Comparison of ENCODE assay signal across 9 cellular contexts in genomic region chr9:131675437-131676022, GRCh38.
DNase-seq lines count a peak whose midpoint lies in the region; ATAC-seq and TF ChIP-seq lines count a peak whose summit lies in the region.
"Had no signal": no experiment of that assay in that cellular context is flagged by ENCODE, and none has a peak within 500 bp of the region (broad histone marks: within the 10 kb centered on the region; RNA-seq: fewer than 3 reads in every experiment).

No MANE protein-coding gene starts in this region.

- H3K4me1 ChIP-seq in CD8-positive, alpha-beta memory T cell (ENCODE audit: insufficient read depth, low read length) = peaks cover 72% of the 10 kb centered on the region
- H3K4me1 ChIP-seq in parathyroid adenoma = peaks cover 7% of the 10 kb centered on the region

- H3K36me3 ChIP-seq in CD8-positive, alpha-beta memory T cell (ENCODE audit: insufficient read depth, low read length) = no peaks in the 10 kb centered on the region
- H3K36me3 ChIP-seq in parathyroid adenoma (ENCODE audit: control insufficient read depth, insufficient read depth, low read length) = no peaks in the 10 kb centered on the region

- H3K36me3 Mint-ChIP-seq in CD8-positive, alpha-beta memory T cell = peaks cover 0 to 7% (median 0%) of the 10 kb centered on the region in 3 donors
- H3K36me3 Mint-ChIP-seq in dendritic cell treated with granulocyte-macrophage colony-stimulating factor and Interleukin-4, amounts not matched to agents 40 ng/mL and 50 ng/mL, for 4 days (ENCODE audit: low read depth) = peaks cover 69% of the 10 kb centered on the region

- peak overlapping the region; percentile 66 to 98 (median 94) for H3K27ac Mint-ChIP-seq in CD8-positive, alpha-beta memory T cell
- H3K27ac Mint-ChIP-seq in dendritic cell treated with granulocyte-macrophage colony-stimulating factor and Interleukin-4, amounts not matched to agents 40 ng/mL and 50 ng/mL, for 4 days = peak overlapping the region; percentile 79

- no peak for TF ChIP-seq POLR2A in NB4 (IDR thresholded peaks at IDR 0.05; ENCODE audit: extremely low read depth, insufficient read length)

- no peak for DNase-seq in CD8-positive, alpha-beta memory T cell
- DNase-seq in NB4 (ENCODE audit: low read depth) (peak; percentile 21), D341Med (ENCODE audit: low spot score) (no peak), AG20443 (ENCODE audit: low spot score) (no peak), NCI-H748 treated with DMSO at 0.1 percent for 48 hours (lab: John Stamatoyannopoulos, UW) (no peak)
- DNase-seq: NCI-H2227 treated with DMSO at 0.1 percent for 48 hours had no signal

- H3K4me1 Mint-ChIP-seq in CD8-positive, alpha-beta memory T cell = peaks cover 91 to 100% (median 100%) of the 10 kb centered on the region in 3 donors
- H3K4me1 Mint-ChIP-seq in dendritic cell treated with granulocyte-macrophage colony-stimulating factor and Interleukin-4, amounts not matched to agents 40 ng/mL and 50 ng/mL, for 4 days (ENCODE audit: low read depth) = peaks cover 97% of the 10 kb centered on the region

- H3K9ac ChIP-seq in parathyroid adenoma = no peak overlapping the region

- no peaks in the 10 kb centered on the region for H3K9me3 ChIP-seq in CD8-positive, alpha-beta memory T cell (ENCODE audit: low read length)
- no peaks in the 10 kb centered on the region for H3K9me3 ChIP-seq in parathyroid adenoma (ENCODE audit: control insufficient read depth, low read length)

- intact Hi-C loops in dendritic cell treated with granulocyte-macrophage colony-stimulating factor and Interleukin-4, amounts not matched to agents 40 ng/mL and 50 ng/mL, for 4 days (cut with micrococcal nuclease) = loop anchor here (10.0 kb wide), 1 partner anchor 59 kb away; no protein-coding TSS in a partner anchor

- TF ChIP-seq CTCF in NB4 (IDR thresholded peaks at IDR 0.05; ENCODE audit: low read depth, low read length) = no peak
- no peak for TF ChIP-seq CTCF in parathyroid adenoma (IDR thresholded peaks at IDR 0.05)

- no peak overlapping the region for H3K27ac ChIP-seq in CD8-positive, alpha-beta memory T cell (ENCODE audit: low read depth, low read length)
- peak overlapping the region; percentile 3 for H3K27ac ChIP-seq in parathyroid adenoma

- POLR2A ChIA-PET in CD8-positive, alpha-beta memory T cell (lab: Charles Lee) = interaction anchor here (1.1 to 5.1 kb wide), 3 partner anchors 40 to 55 kb away, joined by 4 to 77 read pairs (median 9); no protein-coding TSS in a partner anchor

- ATAC-seq in HG03442 (IDR thresholded peaks at IDR 0.05; ENCODE audit: unreplicated experiment) = no peak

- no peak overlapping the region for H3K4me2 ChIP-seq in parathyroid adenoma (ENCODE audit: low read length)

- no peaks in the 10 kb centered on the region for H3K9me3 Mint-ChIP-seq in CD8-positive, alpha-beta memory T cell
- H3K9me3 Mint-ChIP-seq in dendritic cell treated with granulocyte-macrophage colony-stimulating factor and Interleukin-4, amounts not matched to agents 40 ng/mL and 50 ng/mL, for 4 days = no peaks in the 10 kb centered on the region

- H3K27me3 ChIP-seq in CD8-positive, alpha-beta memory T cell (ENCODE audit: insufficient read depth, low read length, poor library complexity, severe bottlenecking) = no peaks in the 10 kb centered on the region
- H3K27me3 ChIP-seq in parathyroid adenoma (ENCODE audit: control insufficient read depth, insufficient read depth, low read length) = no peaks in the 10 kb centered on the region

- peaks cover 7% of the 10 kb centered on the region for H3K79me2 ChIP-seq in parathyroid adenoma

- no peak overlapping the region for H3K4me3 ChIP-seq in CD8-positive, alpha-beta memory T cell (ENCODE audit: low read length)
- H3K4me3 ChIP-seq in NB4 (ENCODE audit: low read depth, low read length) = no peak overlapping the region
- no peak overlapping the region for H3K4me3 ChIP-seq in parathyroid adenoma (ENCODE audit: low read depth, low read length)

- CTCF ChIA-PET in CD8-positive, alpha-beta memory T cell (lab: Charles Lee) = interaction anchor here (0.7 to 5.9 kb wide), 5 partner anchors 9 to 84 kb away, joined by 3 to 49 read pairs (median 14); no protein-coding TSS in a partner anchor

- H3K4me3 Mint-ChIP-seq in CD8-positive, alpha-beta memory T cell = peak overlapping the region in 6 of 7 donors; percentile 44 to 86 (median 80)
- H3K4me3 Mint-ChIP-seq in dendritic cell treated with granulocyte-macrophage colony-stimulating factor and Interleukin-4, amounts not matched to agents 40 ng/mL and 50 ng/mL, for 4 days = no peak overlapping the region

- H3K27me3 Mint-ChIP-seq in CD8-positive, alpha-beta memory T cell = no peaks in the 10 kb centered on the region
- H3K27me3 Mint-ChIP-seq in dendritic cell treated with granulocyte-macrophage colony-stimulating factor and Interleukin-4, amounts not matched to agents 40 ng/mL and 50 ng/mL, for 4 days = no peaks in the 10 kb centered on the region

- no peak overlapping the region for H2AFZ ChIP-seq in parathyroid adenoma
